20 cellular contexts compared by ENCODE assay signal in the genomic region with DNA sequence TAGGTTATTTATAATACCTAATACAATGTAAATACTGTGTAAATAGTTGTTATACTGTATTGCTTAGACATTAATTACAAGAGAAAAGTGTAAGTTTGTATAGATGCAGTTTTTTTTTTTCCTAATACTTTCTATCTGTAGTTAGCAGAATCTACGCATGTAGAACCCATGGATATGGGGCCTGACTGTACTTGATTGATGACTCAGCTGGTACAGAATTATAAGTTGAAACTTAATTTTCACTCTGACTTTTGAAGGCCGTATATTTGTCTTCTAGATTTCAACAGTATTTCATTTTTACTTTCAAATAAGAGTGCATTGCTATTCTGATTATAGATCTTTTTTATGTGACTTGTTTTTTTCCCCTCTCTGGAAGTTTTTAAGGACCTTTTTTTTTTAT. TPM values are rescaled to one million over a fixed set of nuclear protein-coding genes. Genes with fewer than 3 reads are reported as not detected.
DNase-seq lines count a peak whose midpoint lies in the region; ATAC-seq, FAIRE-seq and TF ChIP-seq lines count a peak whose summit lies in the region.
"Had no signal": no experiment of that assay in that cellular context is flagged by ENCODE, and none has a peak within 500 bp of the region (broad histone marks: within the 10 kb centered on the region; RNA-seq: fewer than 3 reads in every experiment).

No MANE protein-coding gene starts in this region.

- H3K27ac Mint-ChIP-seq in activated CD8-positive, alpha-beta T cell treated with anti-CD3 and anti-CD28 coated beads for 36 hours: peak overlapping the region; percentile 30
- no peak overlapping the region for H3K27ac Mint-ChIP-seq in activated CD8-positive, alpha-beta T cell treated with anti-CD3 and anti-CD28 coated beads, Interleukin-2, amount 10 ng/mL, durations not matched to agents 7 days and 5 days
- H3K27ac Mint-ChIP-seq in CD4-positive, alpha-beta T cell: peak overlapping the region; percentile 24
- H3K27ac Mint-ChIP-seq in WTC11: peak overlapping the region; percentile 14; the same call in 1 of the 2 replicates

- no peak overlapping the region for H3K4me3 Mint-ChIP-seq in activated CD8-positive, alpha-beta T cell treated with anti-CD3 and anti-CD28 coated beads for 36 hours
- H3K4me3 Mint-ChIP-seq in activated CD8-positive, alpha-beta T cell treated with anti-CD3 and anti-CD28 coated beads, Interleukin-2, amount 10 ng/mL, durations not matched to agents 7 days and 5 days: no peak overlapping the region
- no peak overlapping the region for H3K4me3 Mint-ChIP-seq in CD4-positive, alpha-beta T cell
- no peak overlapping the region for H3K4me3 Mint-ChIP-seq in WTC11

- H3K4me1 Mint-ChIP-seq in activated CD8-positive, alpha-beta T cell treated with anti-CD3 and anti-CD28 coated beads for 36 hours (ENCODE audit: low read depth): peaks cover 41% of the 10 kb centered on the region
- peaks cover 16% of the 10 kb centered on the region for H3K4me1 Mint-ChIP-seq in activated CD8-positive, alpha-beta T cell treated with anti-CD3 and anti-CD28 coated beads, Interleukin-2, amount 10 ng/mL, durations not matched to agents 7 days and 5 days (ENCODE audit: low read depth)
- peaks cover 34% of the 10 kb centered on the region for H3K4me1 Mint-ChIP-seq in CD4-positive, alpha-beta T cell (ENCODE audit: low read depth)
- peaks cover 15% of the 10 kb centered on the region for H3K4me1 Mint-ChIP-seq in WTC11

- no peak for ATAC-seq in activated CD8-positive, alpha-beta T cell treated with anti-CD3 and anti-CD28 coated beads for 36 hours
- no peak for ATAC-seq in activated CD8-positive, alpha-beta T cell treated with anti-CD3 and anti-CD28 coated beads, Interleukin-2, amount 10 ng/mL, durations not matched to agents 7 days and 5 days
- ATAC-seq in CD4-positive, alpha-beta T cell (ENCODE audit: poor library complexity): no peak
- ATAC-seq in WTC11: no peak
- ATAC-seq in left lung: no peak
- ATAC-seq: A549, HepG2 had no signal

- POLR2A ChIA-PET in activated CD8-positive, alpha-beta T cell treated with anti-CD3 and anti-CD28 coated beads for 36 hours (lab: Charles Lee): no interaction called here
- POLR2A ChIA-PET in activated CD8-positive, alpha-beta T cell treated with anti-CD3 and anti-CD28 coated beads, Interleukin-2, amount 10 ng/mL, durations not matched to agents 7 days and 5 days (lab: Charles Lee): no interaction called here
- POLR2A ChIA-PET in CD4-positive, alpha-beta T cell (lab: Charles Lee): no interaction called here
- POLR2A ChIA-PET in WTC11 (lab: Charles Lee): no interaction called here

- no peaks in the 10 kb centered on the region for H3K4me1 ChIP-seq in left lung

- TF ChIP-seq POLR2A in GM12892 (IDR thresholded peaks at IDR 0.05; ENCODE audit: low read depth, low read length): no peak

- H3K36me3 ChIP-seq in left lung: peaks cover 0 to 34% of the 10 kb centered on the region in 2 donors

- H3K27ac ChIP-seq in CD4-positive, alpha-beta T cell (ENCODE audit: low read depth, low read length): no peak overlapping the region
- no peak overlapping the region for H3K27ac ChIP-seq in left lung
- H3K27ac ChIP-seq: A549; BLaER1 treated with 17β-estradiol and CSF1 and Interleukin-3, amounts not matched to agents 10 nM and 100 nM; KMS-11 had no signal

- H3K27me3 ChIP-seq in CD4-positive, alpha-beta T cell (ENCODE audit: control insufficient read depth, insufficient read depth, low read length): no peaks in the 10 kb centered on the region
- H3K27me3 ChIP-seq in left lung: no peaks in the 10 kb centered on the region
- H3K27me3 ChIP-seq: BLaER1 treated with 17β-estradiol and CSF1 and Interleukin-3, amounts not matched to agents 10 nM and 100 nM had no signal

- no peak overlapping the region for H3K4me3 ChIP-seq in epithelial cell of esophagus (ENCODE audit: low read length)
- H3K4me3 ChIP-seq in left lung: no peak overlapping the region
- H3K4me3 ChIP-seq: A549; BLaER1 treated with 17β-estradiol and CSF1 and Interleukin-3, amounts not matched to agents 10 nM and 100 nM had no signal

- no peak for FAIRE-seq in GM12892 (lab: Jason Lieb, UNC)
- FAIRE-seq: A549, H1, HepG2 had no signal

- H3K9me3 ChIP-seq in CD4-positive, alpha-beta T cell (ENCODE audit: control insufficient read depth, low read length): no peaks in the 10 kb centered on the region
- no peaks in the 10 kb centered on the region for H3K9me3 ChIP-seq in left lung
- H3K9me3 ChIP-seq: A549 had no signal

- no peak for DNase-seq in activated CD8-positive, alpha-beta T cell treated with anti-CD3 and anti-CD28 coated beads for 36 hours
- no peak for DNase-seq in activated CD8-positive, alpha-beta T cell treated with anti-CD3 and anti-CD28 coated beads, Interleukin-2, amount 10 ng/mL, durations not matched to agents 7 days and 5 days
- DNase-seq in CD4-positive, alpha-beta T cell: no peak
- no peak for DNase-seq in WTC11 (ENCODE audit: low spot score)
- peak; percentile 36 for DNase-seq in epithelial cell of esophagus (ENCODE audit: low read depth)
- no peak for DNase-seq in GM12892 (ENCODE audit: insufficient read length)
- DNase-seq in stimulated activated CD4-positive, alpha-beta T cell treated with anti-CD3 and anti-CD28 coated beads, Interleukin-2, amount 100 ng/mL, for 24 hours: no peak
- DNase-seq in left lung: no peak
- DNase-seq: DMS 273 treated with DMSO at 0.1 percent for 48 hours, NCI-H1092, NCI-H146, NCI-H2081, NCI-H748 treated with DMSO at 0.1 percent for 48 hours, OCI-M1 had no signal

- peaks cover 1% of the 10 kb centered on the region for H3K9me3 Mint-ChIP-seq in activated CD8-positive, alpha-beta T cell treated with anti-CD3 and anti-CD28 coated beads for 36 hours
- H3K9me3 Mint-ChIP-seq in activated CD8-positive, alpha-beta T cell treated with anti-CD3 and anti-CD28 coated beads, Interleukin-2, amount 10 ng/mL, durations not matched to agents 7 days and 5 days (ENCODE audit: insufficient read depth): no peaks in the 10 kb centered on the region
- H3K9me3 Mint-ChIP-seq in CD4-positive, alpha-beta T cell: no peaks in the 10 kb centered on the region
- peaks cover under 1% of the 10 kb centered on the region; the same call in 1 of the 2 replicates for H3K9me3 Mint-ChIP-seq in WTC11

- intact Hi-C loops in activated CD8-positive, alpha-beta T cell treated with anti-CD3 and anti-CD28 coated beads for 36 hours (cut with micrococcal nuclease): no loop called here
- intact Hi-C loops in CD4-positive, alpha-beta T cell (cut with DNase I, micrococcal nuclease): no loop called here
- intact Hi-C loops in left lung (cut with DNase I): no loop called here

- no peaks in the 10 kb centered on the region for H3K27me3 Mint-ChIP-seq in activated CD8-positive, alpha-beta T cell treated with anti-CD3 and anti-CD28 coated beads for 36 hours
- H3K27me3 Mint-ChIP-seq in activated CD8-positive, alpha-beta T cell treated with anti-CD3 and anti-CD28 coated beads, Interleukin-2, amount 10 ng/mL, durations not matched to agents 7 days and 5 days (ENCODE audit: low read depth): no peaks in the 10 kb centered on the region
- H3K27me3 Mint-ChIP-seq in CD4-positive, alpha-beta T cell: no peaks in the 10 kb centered on the region
- no peaks in the 10 kb centered on the region for H3K27me3 Mint-ChIP-seq in WTC11 (ENCODE audit: low read depth)

- CTCF ChIA-PET in activated CD8-positive, alpha-beta T cell treated with anti-CD3 and anti-CD28 coated beads for 36 hours (lab: Charles Lee): interaction anchor here (1.7 kb wide), 1 partner anchor 303 kb away, joined by 4 read pairs; no protein-coding TSS in a partner anchor
- CTCF ChIA-PET in activated CD8-positive, alpha-beta T cell treated with anti-CD3 and anti-CD28 coated beads, Interleukin-2, amount 10 ng/mL, durations not matched to agents 7 days and 5 days (lab: Charles Lee): interaction anchor here (1.4 kb wide), 1 partner anchor 11 kb away, joined by 3 read pairs; no protein-coding TSS in a partner anchor
- CTCF ChIA-PET in CD4-positive, alpha-beta T cell (lab: Charles Lee): interaction anchor here (1.6 kb wide), 1 partner anchor 37 kb away, joined by 4 read pairs; no protein-coding TSS in a partner anchor
- CTCF ChIA-PET in WTC11 (lab: Charles Lee): no interaction called here

- H3K36me3 Mint-ChIP-seq in activated CD8-positive, alpha-beta T cell treated with anti-CD3 and anti-CD28 coated beads for 36 hours (ENCODE audit: low read depth): peaks cover 42% of the 10 kb centered on the region
- H3K36me3 Mint-ChIP-seq in activated CD8-positive, alpha-beta T cell treated with anti-CD3 and anti-CD28 coated beads, Interleukin-2, amount 10 ng/mL, durations not matched to agents 7 days and 5 days (ENCODE audit: low read depth): peaks cover 41% of the 10 kb centered on the region
- peaks cover 59% of the 10 kb centered on the region for H3K36me3 Mint-ChIP-seq in CD4-positive, alpha-beta T cell (ENCODE audit: low read depth)
- peaks cover 34% of the 10 kb centered on the region for H3K36me3 Mint-ChIP-seq in WTC11

- TF ChIP-seq CTCF in activated CD8-positive, alpha-beta T cell treated with anti-CD3 and anti-CD28 coated beads for 36 hours (IDR thresholded peaks at IDR 0.05): no peak
- TF ChIP-seq CTCF in CD4-positive, alpha-beta T cell (IDR thresholded peaks at IDR 0.05): no peak
- TF ChIP-seq CTCF in WTC11 (IDR thresholded peaks at IDR 0.05): no peak
- no peak for TF ChIP-seq CTCF in epithelial cell of esophagus (IDR thresholded peaks at IDR 0.05; ENCODE audit: insufficient read depth, low read depth, low read length, missing control alignments)
- no peak for TF ChIP-seq CTCF in left lung (IDR thresholded peaks at IDR 0.05)

TF ChIP-seq in WTC11, 78 proteins besides CTCF, POLR2A, EP300 and RAD21 (continues in another document):
- TF ChIP-seq ZNF121 (CRISPR knock-in tag; IDR thresholded peaks at IDR 0.05): no peak

RNA-seq across cellular contexts. Expression of gene NDUFC1, which starts 30.8 kb away (rescaled TPM):
- total RNA-seq in activated CD8-positive, alpha-beta T cell treated with anti-CD3 and anti-CD28 coated beads for 36 hours: 10 to 100 TPM; 56.2 to 60.6 TPM
- total RNA-seq in activated CD8-positive, alpha-beta T cell treated with anti-CD3 and anti-CD28 coated beads, Interleukin-2, amount 10 ng/mL, durations not matched to agents 7 days and 5 days: 10 to 100 TPM; 48.0 to 49.7 TPM
- total RNA-seq in CD4-positive, alpha-beta T cell: 10 to 100 TPM; 23.3 to 26.4 TPM
- total RNA-seq in WTC11 (2021): 61.7 to 72.3 TPM (median 64.5 TPM) in 3 replicates
- 43.4 TPM for polyA plus RNA-seq in GM12892 (2012; ENCODE audit: missing spikeins)
- total RNA-seq in left lung: 10 to 100 TPM; 47.9 to 56.5 TPM

RNA-seq across cellular contexts. Expression of gene NAA15, which starts 31.7 kb away (rescaled TPM):
- total RNA-seq in activated CD8-positive, alpha-beta T cell treated with anti-CD3 and anti-CD28 coated beads for 36 hours: 100 to 1,000 TPM; 113 to 114 TPM
- total RNA-seq in activated CD8-positive, alpha-beta T cell treated with anti-CD3 and anti-CD28 coated beads, Interleukin-2, amount 10 ng/mL, durations not matched to agents 7 days and 5 days: 10 to 100 TPM; 61.2 to 66.2 TPM
- total RNA-seq in CD4-positive, alpha-beta T cell: 10 to 100 TPM; 54.2 to 57.1 TPM
- total RNA-seq in WTC11 (2021) (81.4 to 98.9 TPM (median 81.6 TPM) in 3 replicates), left lung (10 to 100 TPM; 35.5 to 49.6 TPM)
- polyA plus RNA-seq in GM12892 (2012; ENCODE audit: missing spikeins): 35.4 TPM

RNA-seq across cellular contexts. Expression of gene MGARP, which starts 53.0 kb away (rescaled TPM):
- total RNA-seq in activated CD8-positive, alpha-beta T cell treated with anti-CD3 and anti-CD28 coated beads for 36 hours: under 1 TPM; 0.22 to 0.32 TPM
- under 1 TPM in 1 of 2 experiments, not detected in 1; 0.26 TPM for total RNA-seq in activated CD8-positive, alpha-beta T cell treated with anti-CD3 and anti-CD28 coated beads, Interleukin-2, amount 10 ng/mL, durations not matched to agents 7 days and 5 days
- not detected for total RNA-seq in CD4-positive, alpha-beta T cell
- 4.6 to 7.5 TPM (median 6.2 TPM) in 3 replicates for total RNA-seq in WTC11 (2021)
- polyA plus RNA-seq in GM12892 (2012; ENCODE audit: missing spikeins): not detected
- total RNA-seq in left lung: under 1 TPM in 1 of 2 donors, not detected in 1; 0.21 TPM
- total RNA-seq: Daoy had no signal
